Comparison of ENCODE assay signal across 16 cellular contexts in the genomic region with DNA sequence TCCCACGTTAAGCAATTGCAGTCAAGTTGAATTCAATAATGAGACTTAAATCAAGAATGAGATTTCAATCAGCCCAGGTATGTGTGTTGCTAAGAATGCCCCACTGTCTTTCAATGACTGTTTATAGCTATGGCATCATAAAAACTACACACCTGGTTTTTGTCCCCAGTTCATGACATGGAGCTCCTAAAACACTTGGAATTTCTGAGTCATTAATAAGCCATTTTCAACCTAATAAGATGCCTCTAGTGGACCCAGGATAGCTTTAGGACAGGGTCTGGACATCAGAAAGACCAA.
"Had no signal": no experiment of that assay in that cellular context is flagged by ENCODE, and none has a peak within 500 bp of the region (broad histone marks: within the 10 kb centered on the region; RNA-seq: fewer than 3 reads in every experiment).

No MANE protein-coding gene starts in this region.

- H3K9me3 ChIP-seq: ascending aorta, right atrium auricular region, suprapubic skin, upper lobe of right lung had no signal

- H3K27ac Mint-ChIP-seq: activated CD4-positive, alpha-beta memory T cell treated with anti-CD3 and anti-CD28 coated beads, Interleukin-2, amount 10 ng/mL, durations not matched to agents 7 days and 5 days; activated CD4-positive, alpha-beta T cell treated with anti-CD3 and anti-CD28 coated beads for 36 hours; activated T-cell treated with anti-CD3 and anti-CD28 coated beads, Interleukin-2, amount 50 U/mL, for 24 hours; T-helper 1 cell treated with Interleukin-12 subunit alpha and Interleukin-12 subunit beta and Interleukin-4 antibody, amounts not matched to agents 30 μg/mL and 1 μg/mL, for 36 hours had no signal

- H2AFZ ChIP-seq: parathyroid adenoma had no signal

- H3K36me3 ChIP-seq: cardiac muscle cell, suprapubic skin, upper lobe of right lung had no signal

- H3K4me3 ChIP-seq: ascending aorta, cardiac muscle cell, right atrium auricular region, suprapubic skin, upper lobe of right lung had no signal

- H3K9me3 Mint-ChIP-seq: activated CD4-positive, alpha-beta memory T cell treated with anti-CD3 and anti-CD28 coated beads, Interleukin-2, amount 10 ng/mL, durations not matched to agents 7 days and 5 days; activated naive CD4-positive, alpha-beta T cell treated with anti-CD3 and anti-CD28 coated beads, Interleukin-2, amount 10 ng/mL, durations not matched to agents 7 days and 5 days; activated T-cell treated with anti-CD3 and anti-CD28 coated beads, Interleukin-2, amount 50 U/mL, for 24 hours; T-helper 1 cell treated with Interleukin-12 subunit alpha and Interleukin-12 subunit beta and Interleukin-4 antibody, amounts not matched to agents 30 μg/mL and 1 μg/mL, for 36 hours had no signal

- H3K27ac ChIP-seq: ascending aorta, cardiac muscle cell, parathyroid adenoma, right atrium auricular region, suprapubic skin, upper lobe of right lung had no signal

- DNase-seq: activated CD4-positive, alpha-beta memory T cell treated with anti-CD3 and anti-CD28 coated beads, Interleukin-2, amount 10 ng/mL, durations not matched to agents 7 days and 5 days; activated CD4-positive, alpha-beta T cell treated with anti-CD3 and anti-CD28 coated beads for 36 hours; activated naive CD4-positive, alpha-beta T cell treated with anti-CD3 and anti-CD28 coated beads, Interleukin-2, amount 10 ng/mL, durations not matched to agents 7 days and 5 days; activated T-cell treated with anti-CD3 and anti-CD28 coated beads, Interleukin-2, amount 50 U/mL, for 24 hours; hippocampal formation; kidney; left ventricle myocardium superior; stimulated activated CD4-positive, alpha-beta T cell treated with anti-CD3 and anti-CD28 coated beads, Interleukin-4, amount 100 ng/mL, for 24 hours; stimulated activated naive CD8-positive, alpha-beta T cell treated with anti-CD3 and anti-CD28 coated beads, Interleukin-15, Interleukin-2, amounts not matched to agents 100 U/mL and 50 U/mL, for 24 hours; upper lobe of right lung had no signal

- H3K27me3 ChIP-seq: ascending aorta, cardiac muscle cell, right atrium auricular region, suprapubic skin, upper lobe of right lung had no signal

- H3K9ac ChIP-seq: parathyroid adenoma had no signal

- H3K27me3 Mint-ChIP-seq: activated CD4-positive, alpha-beta memory T cell treated with anti-CD3 and anti-CD28 coated beads, Interleukin-2, amount 10 ng/mL, durations not matched to agents 7 days and 5 days; activated CD4-positive, alpha-beta T cell treated with anti-CD3 and anti-CD28 coated beads for 36 hours; activated naive CD4-positive, alpha-beta T cell treated with anti-CD3 and anti-CD28 coated beads, Interleukin-2, amount 10 ng/mL, durations not matched to agents 7 days and 5 days; activated T-cell treated with anti-CD3 and anti-CD28 coated beads, Interleukin-2, amount 50 U/mL, for 24 hours had no signal

- H3K4me3 Mint-ChIP-seq: activated CD4-positive, alpha-beta memory T cell treated with anti-CD3 and anti-CD28 coated beads, Interleukin-2, amount 10 ng/mL, durations not matched to agents 7 days and 5 days; activated CD4-positive, alpha-beta T cell treated with anti-CD3 and anti-CD28 coated beads for 36 hours; activated naive CD4-positive, alpha-beta T cell treated with anti-CD3 and anti-CD28 coated beads, Interleukin-2, amount 10 ng/mL, durations not matched to agents 7 days and 5 days; activated T-cell treated with anti-CD3 and anti-CD28 coated beads, Interleukin-2, amount 50 U/mL, for 24 hours; T-helper 1 cell treated with Interleukin-12 subunit alpha and Interleukin-12 subunit beta and Interleukin-4 antibody, amounts not matched to agents 30 μg/mL and 1 μg/mL, for 36 hours had no signal

- H3K79me2 ChIP-seq: parathyroid adenoma had no signal

- H3K4me1 ChIP-seq: ascending aorta, parathyroid adenoma, right atrium auricular region, suprapubic skin, upper lobe of right lung had no signal

- ATAC-seq: activated CD4-positive, alpha-beta T cell treated with anti-CD3 and anti-CD28 coated beads for 36 hours; left ventricle myocardium superior; stimulated activated naive CD8-positive, alpha-beta T cell treated with anti-CD3 and anti-CD28 coated beads, Interleukin-15, Interleukin-2, amounts not matched to agents 100 U/mL and 50 U/mL, for 24 hours; upper lobe of right lung had no signal
